Comparison of ENCODE assay signal across 21 cellular contexts in genomic region chr9:92377904-92378303, GRCh38. TPM values are rescaled to one million over a fixed set of nuclear protein-coding genes. Genes with fewer than 3 reads are reported as not detected.
DNase-seq lines count a peak whose midpoint lies in the region; ATAC-seq lines count a peak whose summit lies in the region.
"Had no signal": no experiment of that assay in that cellular context is flagged by ENCODE, and none has a peak within 500 bp of the region (broad histone marks: within the 10 kb centered on the region; RNA-seq: fewer than 3 reads in every experiment).

No MANE protein-coding gene starts in this region.

- WGBS in neuronal stem cell (ENCODE audit: extremely low coverage in 2 of 2, insufficient read length in 2 of 2, insufficient replicate concordance in 1 of 2), 2 donors = no CpG with 5 or more reads among the region's 1 CpG

- H3K79me2 ChIP-seq in Karpas-422 (ENCODE audit: low read length) = peaks cover 55% of the 10 kb centered on the region

- DNase-seq in NCI-H2227 (lab: John Stamatoyannopoulos, UW; ENCODE audit: unreplicated experiment) = peak; percentile 2
- DNase-seq in NCI-H2227 treated with DMSO at 0.1 percent for 48 hours (lab: John Stamatoyannopoulos, UW) = no peak
- no peak for DNase-seq in Karpas-422
- no peak for DNase-seq in effector memory CD8-positive, alpha-beta T cell
- no peak for DNase-seq in neuronal stem cell (ENCODE audit: low spot score)
- no peak for DNase-seq in NCI-H2029 treated with DMSO at 0.1 percent for 48 hours (lab: John Stamatoyannopoulos, UW)
- no peak for DNase-seq in activated effector memory CD4-positive, alpha-beta T cell treated with Interleukin-2 at 50 U/mL for 16 hours
- DNase-seq: activated T-cell treated with anti-CD3 and anti-CD28 coated beads, Interleukin-2, amount 50 U/mL, for 48 hours; HCEC 1CT; heart right ventricle; naive thymus-derived CD4-positive, alpha-beta T cell; NCI-H1694; psoas muscle; stimulated activated CD4-positive, alpha-beta T cell treated with anti-CD3 and anti-CD28 coated beads, Interleukin-4, amount 100 ng/mL, for 4 hours; SW 1271 had no signal

- H2AK5ac ChIP-seq in neuronal stem cell (ENCODE audit: low read depth, low read length) = no peak overlapping the region

- H3K36me3 Mint-ChIP-seq in effector memory CD8-positive, alpha-beta T cell (ENCODE audit: insufficient read depth) = peaks cover 4% of the 10 kb centered on the region

- H3K4me3 ChIP-seq in Karpas-422 (ENCODE audit: low read length) = no peak overlapping the region
- peak overlapping the region in 1 of 2 donors; percentile 12 for H3K4me3 ChIP-seq in neuronal stem cell (ENCODE audit: low read length in 2 of 2)
- H3K4me3 ChIP-seq: A549; BLaER1 treated with 17β-estradiol and CSF1 and Interleukin-3, amounts not matched to agents 10 nM and 100 nM; heart right ventricle; lung; psoas muscle had no signal

- no peaks in the 10 kb centered on the region for H3K27me3 Mint-ChIP-seq in effector memory CD8-positive, alpha-beta T cell
- H3K27me3 Mint-ChIP-seq: activated naive CD4-positive, alpha-beta T cell treated with anti-CD3 and anti-CD28 coated beads, Interleukin-2, amount 50 U/mL, for 24 hours; naive thymus-derived CD4-positive, alpha-beta T cell had no signal

- H3K9me3 ChIP-seq in Karpas-422 (ENCODE audit: low read length) (peaks cover 21% of the 10 kb centered on the region), neuronal stem cell (replicated peaks in 1 of 2; ENCODE audit: control insufficient read depth in 2 of 2, insufficient read depth in 1 of 2, low read depth in 1 of 2, low read length in 2 of 2) (peaks cover 0 to 2% of the 10 kb centered on the region in 2 donors)
- H3K9me3 ChIP-seq: A549 had no signal

- H3K18ac ChIP-seq in neuronal stem cell (ENCODE audit: low read length) = no peak overlapping the region

- H2BK5ac ChIP-seq in neuronal stem cell (ENCODE audit: low read length) = no peak overlapping the region

- 0 out of 2 replicates have a peak overlapping the region, but pooled peaks have one; percentile 15 for H3K27ac ChIP-seq in Karpas-422 (ENCODE audit: low read length)
- no peak overlapping the region for H3K27ac ChIP-seq in neuronal stem cell (replicated peaks; ENCODE audit: low read length)
- H3K27ac ChIP-seq: A549; BLaER1 treated with 17β-estradiol and CSF1 and Interleukin-3, amounts not matched to agents 10 nM and 100 nM; psoas muscle had no signal

- H2BK15ac ChIP-seq in neuronal stem cell (ENCODE audit: low read length) = no peak overlapping the region

- H3K36me3 ChIP-seq in Karpas-422 (ENCODE audit: insufficient read depth, low read length) = peaks cover 23% of the 10 kb centered on the region
- H3K36me3 ChIP-seq in neuronal stem cell (replicated peaks in 1 of 2; ENCODE audit: control insufficient read depth in 2 of 2, insufficient read depth in 2 of 2, low read length in 2 of 2) = no peaks in the 10 kb centered on the region
- H3K36me3 ChIP-seq: heart right ventricle had no signal

- no peaks in the 10 kb centered on the region for H4K20me1 ChIP-seq in Karpas-422 (ENCODE audit: insufficient read depth, low read depth, low read length)
- H4K20me1 ChIP-seq: BLaER1 treated with 17β-estradiol and CSF1 and Interleukin-3, amounts not matched to agents 10 nM and 100 nM had no signal

- H3K79me1 ChIP-seq in neuronal stem cell (ENCODE audit: low read depth, low read length) = no peaks in the 10 kb centered on the region

- peaks cover 0 to under 1% of the 10 kb centered on the region in 2 donors for H3K9me3 Mint-ChIP-seq in effector memory CD8-positive, alpha-beta T cell

- H2BK12ac ChIP-seq in neuronal stem cell (ENCODE audit: low read length) = no peak overlapping the region

- peak overlapping the region in 1 of 2 donors; percentile 22 for H3K27ac Mint-ChIP-seq in effector memory CD8-positive, alpha-beta T cell
- H3K27ac Mint-ChIP-seq: activated naive CD4-positive, alpha-beta T cell treated with anti-CD3 and anti-CD28 coated beads, Interleukin-2, amount 50 U/mL, for 24 hours had no signal

- H3K9ac ChIP-seq in Karpas-422 (ENCODE audit: low read length) (no peak overlapping the region), neuronal stem cell (ENCODE audit: low read depth, low read length, poor library complexity) (no peak overlapping the region)
- H3K9ac ChIP-seq: BLaER1 treated with 17β-estradiol and CSF1 and Interleukin-3, amounts not matched to agents 10 nM and 100 nM had no signal

- H3K4me1 Mint-ChIP-seq in effector memory CD8-positive, alpha-beta T cell (ENCODE audit: low read depth in 2 of 2) = peaks cover 6 to 15% of the 10 kb centered on the region in 2 donors

- no peak overlapping the region for H4K8ac ChIP-seq in neuronal stem cell (ENCODE audit: low read depth, low read length)

- H4K91ac ChIP-seq in neuronal stem cell (ENCODE audit: low read depth, low read length, poor library complexity) = no peak overlapping the region

- no peak overlapping the region for H2AFZ ChIP-seq in Karpas-422 (ENCODE audit: low read length)
- H2AFZ ChIP-seq in neuronal stem cell (ENCODE audit: low read length) = peak overlapping the region; percentile 25

- H3K14ac ChIP-seq in neuronal stem cell (ENCODE audit: low read length) = no peak overlapping the region

- H3K4me3 Mint-ChIP-seq in effector memory CD8-positive, alpha-beta T cell = no peak overlapping the region
- H3K4me3 Mint-ChIP-seq: activated naive CD4-positive, alpha-beta T cell treated with anti-CD3 and anti-CD28 coated beads, Interleukin-2, amount 50 U/mL, for 24 hours had no signal

- H3K4me2 ChIP-seq in Karpas-422 (ENCODE audit: low read depth, low read length, poor library complexity, severe bottlenecking) (no peak overlapping the region), neuronal stem cell (ENCODE audit: insufficient read depth, low read length, poor library complexity, severe bottlenecking) (no peak overlapping the region)
- H3K4me2 ChIP-seq: A549; BLaER1 treated with 17β-estradiol and CSF1 and Interleukin-3, amounts not matched to agents 10 nM and 100 nM had no signal

- H3K4ac ChIP-seq in neuronal stem cell (ENCODE audit: low read length) = no peak overlapping the region

- H3K27me3 ChIP-seq in Karpas-422 (ENCODE audit: low read length) = no peaks in the 10 kb centered on the region
- no peaks in the 10 kb centered on the region for H3K27me3 ChIP-seq in neuronal stem cell (ENCODE audit: control insufficient read depth in 3 of 3, insufficient read depth in 3 of 3, low read depth in 1 of 3, low read length in 3 of 3)
- H3K27me3 ChIP-seq: BLaER1 treated with 17β-estradiol and CSF1 and Interleukin-3, amounts not matched to agents 10 nM and 100 nM; heart right ventricle had no signal

- H3K4me1 ChIP-seq in Karpas-422 (ENCODE audit: low read length) = peaks cover 3% of the 10 kb centered on the region
- H3K4me1 ChIP-seq in neuronal stem cell (ENCODE audit: control insufficient read depth in 2 of 2, insufficient read depth in 1 of 2, low read depth in 1 of 2, low read length in 2 of 2) = peaks cover 0 to 10% of the 10 kb centered on the region in 2 donors
- H3K4me1 ChIP-seq: A549; BLaER1 treated with 17β-estradiol and CSF1 and Interleukin-3, amounts not matched to agents 10 nM and 100 nM; psoas muscle had no signal

- no peaks in the 10 kb centered on the region for H3K9me2 ChIP-seq in Karpas-422 (replicated peaks; ENCODE audit: insufficient read depth, low read length)

- H3K23ac ChIP-seq in neuronal stem cell (ENCODE audit: low read depth, low read length, poor library complexity) = no peak overlapping the region

- no peak overlapping the region for H2BK120ac ChIP-seq in neuronal stem cell (ENCODE audit: low read depth, low read length)

- peak; percentile 32 for ATAC-seq in effector memory CD8-positive, alpha-beta T cell (replicated peaks)
- ATAC-seq in HG02588 (IDR thresholded peaks at IDR 0.05; ENCODE audit: unreplicated experiment) = no peak
- ATAC-seq: A549; heart right ventricle; HepG2; naive thymus-derived CD4-positive, alpha-beta T cell; psoas muscle had no signal

RNA-seq across cellular contexts. Expression of gene OGN, which starts 26.5 kb away (rescaled TPM):
- 3.3 and 16.4 TPM in 2 replicates for total RNA-seq in Karpas-422 (2014; rRNA removed; shearing (Covaris generic); ENCODE audit: low replicate concordance)
- polyA plus RNA-seq in neuronal stem cell (2013, experiment 1 of 2) = not detected
- not detected for polyA plus RNA-seq in neuronal stem cell (2013, experiment 2 of 2)
- total RNA-seq: HepG2 had no signal
- polyA plus RNA-seq: A549, HepG2 had no signal

RNA-seq across cellular contexts. Expression of gene OMD, which starts 46.4 kb away (rescaled TPM):
- not detected in 2 replicates for total RNA-seq in Karpas-422 (2014; rRNA removed; shearing (Covaris generic); ENCODE audit: low replicate concordance)
- not detected for polyA plus RNA-seq in neuronal stem cell (2013, experiment 1 of 2)
- polyA plus RNA-seq in neuronal stem cell (2013, experiment 2 of 2) = not detected
- total RNA-seq: HepG2; naive thymus-derived CD4-positive, alpha-beta T cell had no signal
- polyA plus RNA-seq: A549; HepG2; naive thymus-derived CD4-positive, alpha-beta T cell had no signal

RNA-seq across cellular contexts. Expression of gene CENPP, which starts 52.2 kb away (rescaled TPM):
- 11.0 and 12.6 TPM in 2 replicates for total RNA-seq in Karpas-422 (2014; rRNA removed; shearing (Covaris generic); ENCODE audit: low replicate concordance)
- polyA plus RNA-seq in neuronal stem cell (2013, experiment 1 of 2) = 12.4 TPM
- 12.7 TPM for polyA plus RNA-seq in neuronal stem cell (2013, experiment 2 of 2)

RNA-seq across cellular contexts. Expression of gene NOL8, which starts 52.8 kb away (rescaled TPM):
- 47.2 and 53.4 TPM in 2 replicates for total RNA-seq in Karpas-422 (2014; rRNA removed; shearing (Covaris generic); ENCODE audit: low replicate concordance)
- polyA plus RNA-seq in neuronal stem cell (2013, experiment 1 of 2) = 26.8 TPM
- polyA plus RNA-seq in neuronal stem cell (2013, experiment 2 of 2) = 29.3 TPM
